In genomic region chr3:47804571-47804970, GRCh38 we compare ENCODE assay signal across 12 cellular contexts. TPM values are rescaled to one million over a fixed set of nuclear protein-coding genes. Genes with fewer than 3 reads are reported as not detected.
DNase-seq lines count a peak whose midpoint lies in the region; ATAC-seq and TF ChIP-seq lines count a peak whose summit lies in the region.
"Had no signal": no experiment of that assay in that cellular context is flagged by ENCODE, and none has a peak within 500 bp of the region (broad histone marks: within the 10 kb centered on the region; RNA-seq: fewer than 3 reads in every experiment).

No MANE protein-coding gene starts in this region.

- H2BK15ac ChIP-seq in H9 (ENCODE audit: low read depth, low read length), result no peak overlapping the region

- H2AFZ ChIP-seq in H9 (ENCODE audit: low read length), result no peak overlapping the region

- H3K79me2 ChIP-seq in H9 (ENCODE audit: insufficient read depth, low read length), result peaks cover 8% of the 10 kb centered on the region; the same call in 1 of the 2 replicates

- WGBS in H9 (ENCODE audit: extremely low coverage, insufficient read length, low lambda C conversion rate), result no CpG with 5 or more reads among the region's 1 CpG
- 90 to 96% (median 94%) methylated on average over 1 of the region's 1 CpG for WGBS in spleen, 5 donors

- no peak for TF ChIP-seq POLR2A in spleen (IDR thresholded peaks at IDR 0.05)

- no peak overlapping the region for H3K27ac ChIP-seq in CD4-positive, CD25-positive, alpha-beta regulatory T cell (ENCODE audit: insufficient read depth, low read length, poor library complexity, severe bottlenecking)
- H3K27ac ChIP-seq in H9 (ENCODE audit: insufficient read length, low read depth, low read length) (no peak overlapping the region), spleen (no peak overlapping the region)

- peaks cover 5% of the 10 kb centered on the region for H3K79me1 ChIP-seq in H9 (ENCODE audit: insufficient read depth, low read depth, low read length, poor library complexity, severe bottlenecking)

- H3K4me2 ChIP-seq in H9 (ENCODE audit: insufficient read depth, insufficient read length, low read length), result no peak overlapping the region

- peaks cover 10% of the 10 kb centered on the region for H3K23me2 ChIP-seq in H9 (ENCODE audit: insufficient read length, low read depth, low read length, poor library complexity, severe bottlenecking)

- TF ChIP-seq CTCF in H9 (conservative IDR thresholded peaks at IDR 0.05), result no peak
- TF ChIP-seq CTCF in spleen (IDR thresholded peaks at IDR 0.05 in 8 of 11, conservative IDR thresholded peaks at IDR 0.05 in 3 of 11), result no peak

- no peaks in the 10 kb centered on the region for H4K20me1 ChIP-seq in H9 (ENCODE audit: control insufficient read depth, insufficient read depth, insufficient read length)

- H2BK120ac ChIP-seq in H9 (ENCODE audit: low read depth, low read length, poor library complexity, severe bottlenecking), result no peak overlapping the region

- no peak for DNase-seq in CD4-positive, CD25-positive, alpha-beta regulatory T cell
- DNase-seq in H9 (no peak), naive B cell (no peak), NCI-H146 (lab: John Stamatoyannopoulos, UW) (no peak), spleen (no peak), ureter (ENCODE audit: low spot score) (no peak)
- no peak for DNase-seq in activated naive CD4-positive, alpha-beta T cell treated with anti-CD3 and anti-CD28 coated beads, Interleukin-2, amount 50 U/mL, for 72 hours (ENCODE audit: low spot score in 2 of 2)
- DNase-seq: erythroblast; hypothalamus; NCI-H187; stimulated activated CD4-positive, alpha-beta T cell treated with anti-CD3 and anti-CD28 coated beads, Interleukin-4, amount 100 ng/mL, for 1 hour; stomach had no signal

- peaks cover 3% of the 10 kb centered on the region for H3K36me3 ChIP-seq in CD4-positive, CD25-positive, alpha-beta regulatory T cell (ENCODE audit: control insufficient read depth, insufficient read depth, low read length)
- peaks cover 0 to 46% (median 26%) of the 10 kb centered on the region in 6 donors for H3K36me3 ChIP-seq in spleen

- peaks cover 0 to 32% (median 17%) of the 10 kb centered on the region in 4 donors for H3K4me1 Mint-ChIP-seq in CD4-positive, CD25-positive, alpha-beta regulatory T cell
- peaks cover 15 to 19% of the 10 kb centered on the region in 2 experiments for H3K4me1 Mint-ChIP-seq in H9
- H3K4me1 Mint-ChIP-seq in naive B cell, result peaks cover 4 to 17% (median 10%) of the 10 kb centered on the region in 3 donors

- H3K56ac ChIP-seq in H9 (ENCODE audit: insufficient read length, low read depth, low read length), result no peak overlapping the region

- H2AK5ac ChIP-seq in H9 (ENCODE audit: insufficient read length, low read length), result no peak overlapping the region

- H2BK5ac ChIP-seq in H9 (ENCODE audit: insufficient read length, low read length), result no peak overlapping the region

- H3K27ac Mint-ChIP-seq in CD4-positive, CD25-positive, alpha-beta regulatory T cell, result peak overlapping the region in 2 of 3 donors; percentile 11 to 69
- H3K27ac Mint-ChIP-seq in H9, result no peak overlapping the region; a peak in 1 of 7 replicates
- peak overlapping the region; percentile 60 to 90 for H3K27ac Mint-ChIP-seq in activated naive CD4-positive, alpha-beta T cell treated with anti-CD3 and anti-CD28 coated beads, Interleukin-2, amount 50 U/mL, for 72 hours
- no peak overlapping the region for H3K27ac Mint-ChIP-seq in naive B cell

- H4K91ac ChIP-seq in H9 (ENCODE audit: insufficient read length, low read depth, low read length), result no peak overlapping the region

- H3K4me3 Mint-ChIP-seq in CD4-positive, CD25-positive, alpha-beta regulatory T cell, result peak overlapping the region; percentile 82 to 99 (median 88)
- H3K4me3 Mint-ChIP-seq in H9 (peak overlapping the region; percentile 95 to 99), naive B cell (peak overlapping the region in 7 of 8 donors; percentile 22 to 95 (median 91))

- no peak overlapping the region for H3K4ac ChIP-seq in H9 (ENCODE audit: low read depth, low read length)

- no peaks in the 10 kb centered on the region for H3K9me3 Mint-ChIP-seq in CD4-positive, CD25-positive, alpha-beta regulatory T cell
- H3K9me3 Mint-ChIP-seq in H9, result no peaks in the 10 kb centered on the region
- H3K9me3 Mint-ChIP-seq in activated naive CD4-positive, alpha-beta T cell treated with anti-CD3 and anti-CD28 coated beads, Interleukin-2, amount 50 U/mL, for 72 hours, result no peaks in the 10 kb centered on the region
- H3K9me3 Mint-ChIP-seq in naive B cell, result no peaks in the 10 kb centered on the region

- H3K9ac ChIP-seq in H9 (ENCODE audit: extremely low read depth, insufficient read length, low read length), result no peak overlapping the region

- no peaks in the 10 kb centered on the region for H3K27me3 ChIP-seq in CD4-positive, CD25-positive, alpha-beta regulatory T cell (ENCODE audit: control insufficient read depth, insufficient read depth, low read length)
- H3K27me3 ChIP-seq in H9 (ENCODE audit: insufficient read depth, low read length) (no peaks in the 10 kb centered on the region), spleen (replicated peaks in 1 of 7) (no peaks in the 10 kb centered on the region)
- H3K27me3 ChIP-seq: stomach had no signal

- H3K4me1 ChIP-seq in CD4-positive, CD25-positive, alpha-beta regulatory T cell (ENCODE audit: control insufficient read depth, insufficient read depth, low read length, poor library complexity, severe bottlenecking), result peaks cover 20% of the 10 kb centered on the region
- H3K4me1 ChIP-seq in H9 (ENCODE audit: insufficient read depth, low read length), result no peaks in the 10 kb centered on the region
- peaks cover 8 to 39% (median 21%) of the 10 kb centered on the region in 6 donors for H3K4me1 ChIP-seq in spleen

- intact Hi-C loops in spleen (cut with DNase I; ENCODE audit: low total_unique reads), result no loop called here

- peaks cover 3% of the 10 kb centered on the region for H3K36me3 Mint-ChIP-seq in CD4-positive, CD25-positive, alpha-beta regulatory T cell
- H3K36me3 Mint-ChIP-seq in H9 (ENCODE audit: insufficient read depth in 1 of 3, low read depth in 3 of 3) (peaks cover 10 to 25% (median 13%) of the 10 kb centered on the region in 3 experiments; a peak in 6 of 7 replicates), naive B cell (no peaks in the 10 kb centered on the region)
- H3K36me3 Mint-ChIP-seq in activated naive CD4-positive, alpha-beta T cell treated with anti-CD3 and anti-CD28 coated beads, Interleukin-2, amount 50 U/mL, for 72 hours, result peaks cover 0 to 4% of the 10 kb centered on the region in 2 donors

- H3K14ac ChIP-seq in H9 (ENCODE audit: insufficient read depth, low read length), result no peak overlapping the region

- H3K18ac ChIP-seq in H9 (ENCODE audit: insufficient read length, low read depth, low read length), result no peak overlapping the region

- no peak overlapping the region for H4K5ac ChIP-seq in H9 (ENCODE audit: insufficient read length, low read depth, low read length)

- no peak overlapping the region for H2BK20ac ChIP-seq in H9 (ENCODE audit: low read depth, low read length, poor library complexity, severe bottlenecking)

- H2BK12ac ChIP-seq in H9 (ENCODE audit: insufficient read length, low read depth, low read length), result no peak overlapping the region

- H3K27me3 Mint-ChIP-seq in CD4-positive, CD25-positive, alpha-beta regulatory T cell, result peaks cover 4% of the 10 kb centered on the region
- no peaks in the 10 kb centered on the region for H3K27me3 Mint-ChIP-seq in H9 (ENCODE audit: low read depth)
- H3K27me3 Mint-ChIP-seq in naive B cell, result no peaks in the 10 kb centered on the region

- H3T11ph ChIP-seq in H9 (ENCODE audit: low read length), result no peak overlapping the region

- H3K4me3 ChIP-seq in CD4-positive, CD25-positive, alpha-beta regulatory T cell (ENCODE audit: low read depth, low read length), result peak overlapping the region; percentile 37
- H3K4me3 ChIP-seq in spleen, result peak overlapping the region in 1 of 8 donors; percentile 80

- H3K9me3 ChIP-seq in CD4-positive, CD25-positive, alpha-beta regulatory T cell (ENCODE audit: control insufficient read depth in 2 of 2, low read length in 2 of 2), result no peaks in the 10 kb centered on the region
- H3K9me3 ChIP-seq in H9 (ENCODE audit: control insufficient read depth, low read depth, low read length), result no peaks in the 10 kb centered on the region
- no peaks in the 10 kb centered on the region for H3K9me3 ChIP-seq in spleen
- H3K9me3 ChIP-seq: stomach had no signal

- ATAC-seq in CD4-positive, CD25-positive, alpha-beta regulatory T cell (ENCODE audit: low read depth in 2 of 2), result no peak
- no peak for ATAC-seq in activated naive CD4-positive, alpha-beta T cell treated with anti-CD3 and anti-CD28 coated beads, Interleukin-2, amount 50 U/mL, for 72 hours
- ATAC-seq in naive B cell (ENCODE audit: low read depth in 2 of 2), result no peak

- H4K8ac ChIP-seq in H9 (replicated peaks; ENCODE audit: insufficient read length, low read depth, low read length), result no peak overlapping the region

- H3K23ac ChIP-seq in H9 (ENCODE audit: insufficient read length, low read depth, low read length), result no peak overlapping the region

RNA-seq across cellular contexts. Expression of gene DHX30, which starts 1.6 kb away (rescaled TPM):
- 70.7 TPM for total RNA-seq in CD4-positive, CD25-positive, alpha-beta regulatory T cell
- 10 to 100 TPM; 34.7 to 48.3 (median 35.0) TPM for polyA plus RNA-seq in CD4-positive, CD25-positive, alpha-beta regulatory T cell
- total RNA-seq in H9 (2021) (107 TPM in 2 replicates), spleen (10 to 100 TPM; 50.5 to 73.5 (median 65.8) TPM), ureter (81.5 TPM)
- 10 to 100 TPM; 62.2 to 84.4 TPM for total RNA-seq in activated naive CD4-positive, alpha-beta T cell treated with anti-CD3 and anti-CD28 coated beads, Interleukin-2, amount 50 U/mL, for 72 hours
- polyA plus RNA-seq in naive B cell (ENCODE audit: low read depth in 6 of 6) (10 to 100 TPM; 25.5 to 43.5 (median 28.1) TPM), spleen (10 to 100 TPM; 31.9 to 52.5 (median 44.4) TPM)

RNA-seq across cellular contexts. Expression of gene SMARCC1, which starts 22.9 kb away (rescaled TPM):
- 132 TPM for total RNA-seq in CD4-positive, CD25-positive, alpha-beta regulatory T cell
- 10 to 100 TPM; 53.2 to 70.8 (median 55.1) TPM for polyA plus RNA-seq in CD4-positive, CD25-positive, alpha-beta regulatory T cell
- total RNA-seq in H9 (2021) (268 and 274 TPM in 2 replicates), spleen (10 to 100 TPM; 40.4 to 82.9 (median 66.4) TPM), ureter (110 TPM)
- total RNA-seq in activated naive CD4-positive, alpha-beta T cell treated with anti-CD3 and anti-CD28 coated beads, Interleukin-2, amount 50 U/mL, for 72 hours, result 100 to 1,000 TPM in 1 of 2 donors, 10 to 100 TPM in 1; 98.9 to 138 TPM
- polyA plus RNA-seq in naive B cell (ENCODE audit: low read depth in 6 of 6) (10 to 100 TPM; 47.2 to 99.6 (median 73.8) TPM), spleen (10 to 100 TPM; 10.5 to 14.9 (median 11.7) TPM)

Comparison
In these comparisons a context has a peak if more than half of its experiments do, and no peak if none do; other contexts are left out.
1. H3K27ac Mint-ChIP-seq: peak in CD4-positive, CD25-positive, alpha-beta regulatory T cell (2 of 3) and activated naive CD4-positive, alpha-beta T cell treated with anti-CD3 and anti-CD28 coated beads, Interleukin-2, amount 50 U/mL, for 72 hours (2 of 2); none in H9 (0 of 3) and naive B cell (0 of 6).
2. Peak in every context shown above with its lines, with median percentiles within 50 percentile points of each other: H3K4me3 Mint-ChIP-seq.